In the genomic region with DNA sequence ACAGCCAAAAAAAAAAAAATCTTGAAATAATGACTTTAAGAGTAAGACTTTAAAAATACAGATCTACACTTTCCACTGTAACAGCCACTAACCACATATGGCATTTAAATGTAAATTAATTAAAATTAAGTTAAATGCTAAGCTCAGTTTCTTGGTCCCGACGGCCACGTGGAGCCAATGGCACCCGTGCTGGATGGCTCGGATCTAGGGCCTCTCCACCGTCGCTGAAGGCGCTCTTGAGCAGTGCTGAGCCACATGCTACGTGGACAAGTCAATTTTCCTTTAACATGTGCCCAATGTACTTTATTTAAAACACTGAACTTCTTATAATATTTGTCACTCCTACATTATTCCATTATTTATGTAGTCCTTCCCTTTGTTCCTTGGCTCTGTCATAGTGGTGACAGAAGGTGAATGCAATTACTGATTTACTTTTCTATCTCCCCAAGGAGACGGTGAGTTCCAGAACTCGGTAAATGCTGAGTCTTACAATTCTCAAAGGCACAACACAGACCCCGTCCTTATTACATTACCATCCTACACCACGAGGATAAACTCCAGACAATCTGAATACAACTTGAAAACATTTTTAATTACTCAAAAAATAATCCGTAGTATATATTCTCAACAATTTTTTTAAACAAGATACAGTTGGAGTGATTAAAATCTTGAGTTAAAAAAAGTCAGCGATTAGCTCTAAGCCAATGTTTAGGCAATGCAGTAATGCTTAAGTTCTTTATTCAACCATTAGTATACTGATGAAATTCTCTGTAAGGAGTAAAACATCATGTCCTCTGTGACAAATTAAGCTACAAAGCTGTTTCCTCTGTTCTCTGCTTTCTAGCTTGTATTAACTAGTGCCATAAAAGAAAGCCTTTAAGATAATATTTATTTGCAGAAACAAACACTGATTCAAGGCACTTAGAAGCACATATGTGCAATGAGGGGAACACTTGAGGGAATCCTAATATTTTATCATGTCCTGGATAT, we compare ENCODE assay signal across 31 cellular contexts.
"Had no signal": no experiment of that assay in that cellular context is flagged by ENCODE, and none has a peak within 500 bp of the region (broad histone marks: within the 10 kb centered on the region; RNA-seq: fewer than 3 reads in every experiment).

No MANE protein-coding gene starts in this region.

- H3K4me3 ChIP-seq: gastrocnemius medialis, left lung, lower lobe of right lung, ovary, skin epidermis, thoracic aorta had no signal

- FAIRE-seq: astrocyte, islet of Langerhans had no signal

- H3K4me3 Mint-ChIP-seq: activated CD4-positive, alpha-beta memory T cell treated with anti-CD3 and anti-CD28 coated beads for 36 hours; activated CD4-positive, alpha-beta T cell treated with anti-CD3 and anti-CD28 coated beads, Interleukin-2, amount 10 ng/mL, durations not matched to agents 24 days and 14 days; activated T-helper 1 cell treated with anti-CD3 and anti-CD28 coated beads, Interleukin-12 subunit alpha, Interleukin-12 subunit beta, Interleukin-2, Interleukin-4 antibody, amounts not matched to agents 30 ng/mL and 10 ng/mL and 1 ng/mL, durations not matched to agents 14 hours and 24 hours and 36 hours; dendritic cell treated with granulocyte-macrophage colony-stimulating factor and Interleukin-4, amounts not matched to agents 40 ng/mL and 50 ng/mL, for 4 days; natural killer cell treated with Interleukin-12 subunit alpha and Interleukin-12 subunit beta and Interleukin-15 and Interleukin-18, amount 100 ng/mL, for 72 hours; stimulated activated effector memory CD8-positive, alpha-beta T cell treated with anti-CD3 and anti-CD28 coated beads, Interleukin-12 subunit alpha, Interleukin-12 subunit beta, amount 100 ng/mL, for 72 hours; stimulated activated naive CD8-positive, alpha-beta T cell treated with anti-CD3 and anti-CD28 coated beads, Interleukin-15, Interleukin-2, amounts not matched to agents 100 ng/mL and 50 ng/mL, for 24 hours; T-helper 1 cell treated with Interleukin-12 subunit alpha and Interleukin-12 subunit beta and Interleukin-4 antibody, amounts not matched to agents 30 μg/mL and 1 μg/mL, for 36 hours had no signal

- H3K4me1 ChIP-seq: gastrocnemius medialis, left lung, lower lobe of right lung had no signal

- H3K4me1 Mint-ChIP-seq: activated CD4-positive, alpha-beta T cell treated with anti-CD3 and anti-CD28 coated beads, Interleukin-2, amount 10 ng/mL, durations not matched to agents 24 days and 14 days; stimulated activated effector memory CD8-positive, alpha-beta T cell treated with anti-CD3 and anti-CD28 coated beads, Interleukin-12 subunit alpha, Interleukin-12 subunit beta, amount 100 ng/mL, for 72 hours had no signal

- H3K27me3 Mint-ChIP-seq: activated CD4-positive, alpha-beta memory T cell treated with anti-CD3 and anti-CD28 coated beads for 36 hours; activated CD4-positive, alpha-beta T cell treated with anti-CD3 and anti-CD28 coated beads, Interleukin-2, amount 10 ng/mL, durations not matched to agents 24 days and 14 days; dendritic cell treated with granulocyte-macrophage colony-stimulating factor and Interleukin-4, amounts not matched to agents 40 ng/mL and 50 ng/mL, for 4 days; natural killer cell treated with Interleukin-12 subunit alpha and Interleukin-12 subunit beta and Interleukin-15 and Interleukin-18, amount 100 ng/mL, for 72 hours; stimulated activated naive CD8-positive, alpha-beta T cell treated with anti-CD3 and anti-CD28 coated beads, Interleukin-15, Interleukin-2, amounts not matched to agents 100 ng/mL and 50 ng/mL, for 24 hours had no signal

- ATAC-seq: gastrocnemius medialis; left lung; lower lobe of right lung; natural killer cell treated with Interleukin-12 subunit alpha and Interleukin-12 subunit beta and Interleukin-15 and Interleukin-18, amount 100 ng/mL, for 72 hours; sciatic nerve; stimulated activated effector memory CD8-positive, alpha-beta T cell treated with anti-CD3 and anti-CD28 coated beads, Interleukin-12 subunit alpha, Interleukin-12 subunit beta, amount 100 ng/mL, for 72 hours had no signal

- H3K36me3 ChIP-seq: gastrocnemius medialis, left lung, lower lobe of right lung, neutrophil, ovary, thoracic aorta, WERI-Rb-1 had no signal

- H3K9me3 Mint-ChIP-seq: activated CD4-positive, alpha-beta memory T cell treated with anti-CD3 and anti-CD28 coated beads for 36 hours; activated CD4-positive, alpha-beta T cell treated with anti-CD3 and anti-CD28 coated beads, Interleukin-2, amount 10 ng/mL, durations not matched to agents 24 days and 14 days; activated T-helper 1 cell treated with anti-CD3 and anti-CD28 coated beads, Interleukin-12 subunit alpha, Interleukin-12 subunit beta, Interleukin-2, Interleukin-4 antibody, amounts not matched to agents 30 ng/mL and 10 ng/mL and 1 ng/mL, durations not matched to agents 14 hours and 24 hours and 36 hours; dendritic cell treated with granulocyte-macrophage colony-stimulating factor and Interleukin-4, amounts not matched to agents 40 ng/mL and 50 ng/mL, for 4 days; natural killer cell treated with Interleukin-12 subunit alpha and Interleukin-12 subunit beta and Interleukin-15 and Interleukin-18, amount 100 ng/mL, for 72 hours; stimulated activated effector memory CD8-positive, alpha-beta T cell treated with anti-CD3 and anti-CD28 coated beads, Interleukin-12 subunit alpha, Interleukin-12 subunit beta, amount 100 ng/mL, for 72 hours; stimulated activated naive CD8-positive, alpha-beta T cell treated with anti-CD3 and anti-CD28 coated beads, Interleukin-15, Interleukin-2, amounts not matched to agents 100 ng/mL and 50 ng/mL, for 24 hours; T-helper 1 cell treated with Interleukin-12 subunit alpha and Interleukin-12 subunit beta and Interleukin-4 antibody, amounts not matched to agents 30 μg/mL and 1 μg/mL, for 36 hours had no signal

- H3K36me3 Mint-ChIP-seq: activated CD4-positive, alpha-beta memory T cell treated with anti-CD3 and anti-CD28 coated beads for 36 hours; natural killer cell treated with Interleukin-12 subunit alpha and Interleukin-12 subunit beta and Interleukin-15 and Interleukin-18, amount 100 ng/mL, for 72 hours; stimulated activated effector memory CD8-positive, alpha-beta T cell treated with anti-CD3 and anti-CD28 coated beads, Interleukin-12 subunit alpha, Interleukin-12 subunit beta, amount 100 ng/mL, for 72 hours had no signal

- DNase-seq: activated CD4-positive, alpha-beta memory T cell treated with anti-CD3 and anti-CD28 coated beads for 36 hours; activated CD4-positive, alpha-beta T cell treated with anti-CD3 and anti-CD28 coated beads, Interleukin-2, amount 10 ng/mL, durations not matched to agents 24 days and 14 days; activated CD4-positive, CD25-positive, alpha-beta regulatory T cell treated with anti-CD3 and anti-CD28 coated beads, Interleukin-2, amount 50 U/mL, for 72 hours; activated CD8-positive, alpha-beta memory T cell treated with anti-CD3 and anti-CD28 coated beads, Interleukin-2, amount 50 U/mL, for 4 hours; activated gamma-delta T cell treated with Interleukin-2 at 50 U/mL for 16 hours; activated naive CD4-positive, alpha-beta T cell treated with anti-CD3 and anti-CD28 coated beads, Interleukin-2, amount 50 U/mL, for 16 hours; activated T-cell treated with anti-CD3 and anti-CD28 coated beads, Interleukin-2, amount 50 U/mL, for 1 hour; amniotic stem cell; caudate nucleus; gastrocnemius medialis; hypothalamus; left lung; lower lobe of right lung; mesendoderm; ovary; stimulated activated CD4-positive, alpha-beta T cell treated with anti-CD3 and anti-CD28 coated beads, Interleukin-4, amount 100 ng/mL, for 24 hours; T-helper 9 cell; WERI-Rb-1 had no signal

- H3K27ac ChIP-seq: gastrocnemius medialis, left lung, lower lobe of right lung, neutrophil, ovary, skin epidermis, thoracic aorta, WERI-Rb-1 had no signal

- H3K27me3 ChIP-seq: left lung, neutrophil, ovary had no signal

- H3K9me3 ChIP-seq: gastrocnemius medialis, left lung, lower lobe of right lung, neutrophil, ovary, thoracic aorta had no signal

- H3K27ac Mint-ChIP-seq: activated CD4-positive, alpha-beta memory T cell treated with anti-CD3 and anti-CD28 coated beads for 36 hours; activated CD4-positive, alpha-beta T cell treated with anti-CD3 and anti-CD28 coated beads, Interleukin-2, amount 10 ng/mL, durations not matched to agents 24 days and 14 days; activated T-helper 1 cell treated with anti-CD3 and anti-CD28 coated beads, Interleukin-12 subunit alpha, Interleukin-12 subunit beta, Interleukin-2, Interleukin-4 antibody, amounts not matched to agents 30 ng/mL and 10 ng/mL and 1 ng/mL, durations not matched to agents 14 hours and 24 hours and 36 hours; dendritic cell treated with granulocyte-macrophage colony-stimulating factor and Interleukin-4, amounts not matched to agents 40 ng/mL and 50 ng/mL, for 4 days; natural killer cell treated with Interleukin-12 subunit alpha and Interleukin-12 subunit beta and Interleukin-15 and Interleukin-18, amount 100 ng/mL, for 72 hours; progenitor cell of endocrine pancreas; stimulated activated effector memory CD8-positive, alpha-beta T cell treated with anti-CD3 and anti-CD28 coated beads, Interleukin-12 subunit alpha, Interleukin-12 subunit beta, amount 100 ng/mL, for 72 hours; stimulated activated naive CD8-positive, alpha-beta T cell treated with anti-CD3 and anti-CD28 coated beads, Interleukin-15, Interleukin-2, amounts not matched to agents 100 ng/mL and 50 ng/mL, for 24 hours; T-helper 1 cell treated with Interleukin-12 subunit alpha and Interleukin-12 subunit beta and Interleukin-4 antibody, amounts not matched to agents 30 μg/mL and 1 μg/mL, for 36 hours had no signal
